In genomic region chr21:38664315-38664714, GRCh38 we compare ENCODE assay signal across 1 cellular context.
TF ChIP-seq lines count a peak whose summit lies in the region.

No MANE protein-coding gene starts in this region.

TF ChIP-seq in GM23338, 12 proteins besides CTCF, POLR2A, EP300 and RAD21:
- no peak for TF ChIP-seq ZNF331 (CRISPR knock-in tag; IDR thresholded peaks at IDR 0.05; ENCODE audit: low read depth)
- TF ChIP-seq NANOG (IDR thresholded peaks at IDR 0.05; ENCODE audit: borderline replicate concordance) = no peak
- no peak for TF ChIP-seq EZH2phosphoT487 (IDR thresholded peaks at IDR 0.05; ENCODE audit: unreplicated experiment)
TF ChIP-seq in GM23338: peak in this region for 0.
